17 cellular contexts compared by ENCODE assay signal in genomic region chr21:39656209-39656608, GRCh38. TPM values are rescaled to one million over a fixed set of nuclear protein-coding genes. Genes with fewer than 3 reads are reported as not detected.
DNase-seq lines count a peak whose midpoint lies in the region; ATAC-seq, FAIRE-seq and TF ChIP-seq lines count a peak whose summit lies in the region.
"Had no signal": no experiment of that assay in that cellular context is flagged by ENCODE, and none has a peak within 500 bp of the region (broad histone marks: within the 10 kb centered on the region; RNA-seq: fewer than 3 reads in every experiment).

No MANE protein-coding gene starts in this region.

- H3K9me3 ChIP-seq in heart right ventricle = peaks cover 0 to 25% (median 8%) of the 10 kb centered on the region in 11 donors
- H3K9me3 ChIP-seq in pancreas = no peaks in the 10 kb centered on the region
- H3K9me3 ChIP-seq in upper lobe of right lung = no peaks in the 10 kb centered on the region
- H3K9me3 ChIP-seq: Caco-2 had no signal

- DNase-seq in cardiac septum (ENCODE audit: low spot score) (peak; percentile 54), heart right ventricle (no peak), endothelial cell (ENCODE audit: low spot score) (no peak), pancreas (no peak), upper lobe of right lung (peak; percentile 41), kidney glomerular epithelial cell (lab: John Stamatoyannopoulos, UW) (no peak), NOMO-1 (lab: John Stamatoyannopoulos, UW; ENCODE audit: unreplicated experiment in 2 of 2) (no peak), NCI-H345 treated with DMSO at 0.1 percent for 48 hours (lab: John Stamatoyannopoulos, UW; ENCODE audit: unreplicated experiment) (no peak)
- DNase-seq: Caco-2; CD8-positive, alpha-beta memory T cell; DMS53; GF-D8; GM23248; H9 had no signal

- intact Hi-C loops in cardiac septum (cut with DNase I) = no loop called here
- intact Hi-C loops in heart right ventricle (cut with DNase I) = no loop called here
- intact Hi-C loops in pancreas (cut with DNase I) = no loop called here
- intact Hi-C loops in upper lobe of right lung (cut with DNase I) = no loop called here

- H3K9me3 Mint-ChIP-seq in endothelial cell (ENCODE audit: unreplicated experiment) = no peaks in the 10 kb centered on the region

- WGBS in heart right ventricle, 2 donors = 73 to 78% methylated on average over 8 of the region's 8 CpGs
- WGBS in pancreas, 2 donors = 81 to 88% methylated on average over 8 of the region's 8 CpGs

- peaks cover 45% of the 10 kb centered on the region for H3K36me3 Mint-ChIP-seq in endothelial cell (ENCODE audit: low read depth, unreplicated experiment)

- TF ChIP-seq CTCF in heart right ventricle (IDR thresholded peaks at IDR 0.05) (no peak), endothelial cell (IDR thresholded peaks at IDR 0.05; ENCODE audit: unreplicated experiment) (no peak), pancreas (IDR thresholded peaks at IDR 0.05) (no peak), upper lobe of right lung (IDR thresholded peaks at IDR 0.05) (no peak)

- H3K4me3 Mint-ChIP-seq in endothelial cell (ENCODE audit: unreplicated experiment) = peak overlapping the region; percentile 26
- H3K4me3 Mint-ChIP-seq: H9 had no signal

- H3K27ac ChIP-seq in heart right ventricle = no peak overlapping the region
- peak overlapping the region; percentile 36 to 75 (median 60) for H3K27ac ChIP-seq in pancreas
- H3K27ac ChIP-seq in upper lobe of right lung = no peak overlapping the region
- H3K27ac ChIP-seq: 22Rv1, BLaER1, GM23248 had no signal

- H3K4me3 ChIP-seq in heart right ventricle = no peak overlapping the region
- no peak overlapping the region for H3K4me3 ChIP-seq in pancreas
- no peak overlapping the region for H3K4me3 ChIP-seq in upper lobe of right lung
- H3K4me3 ChIP-seq: BLaER1, GM23248 had no signal

- peak overlapping the region; percentile 32 for H3K27ac Mint-ChIP-seq in endothelial cell (ENCODE audit: unreplicated experiment)
- H3K27ac Mint-ChIP-seq: CD8-positive, alpha-beta memory T cell had no signal

- no peaks in the 10 kb centered on the region for H3K36me3 ChIP-seq in heart right ventricle
- H3K36me3 ChIP-seq in pancreas = no peaks in the 10 kb centered on the region
- no peaks in the 10 kb centered on the region for H3K36me3 ChIP-seq in upper lobe of right lung
- H3K36me3 ChIP-seq: BLaER1 had no signal

- H3K27me3 ChIP-seq in heart right ventricle = no peaks in the 10 kb centered on the region
- H3K27me3 ChIP-seq in pancreas = no peaks in the 10 kb centered on the region
- H3K27me3 ChIP-seq in upper lobe of right lung = no peaks in the 10 kb centered on the region
- H3K27me3 ChIP-seq: BLaER1 had no signal

- FAIRE-seq in pancreas (lab: Jason Lieb, UNC) = no peak
- FAIRE-seq: GM19239 had no signal

- H3K4me1 Mint-ChIP-seq in endothelial cell (ENCODE audit: unreplicated experiment) = peaks cover 29% of the 10 kb centered on the region
- H3K4me1 Mint-ChIP-seq: CD8-positive, alpha-beta memory T cell had no signal

- H3K27me3 Mint-ChIP-seq in endothelial cell (ENCODE audit: unreplicated experiment) = peaks cover 3% of the 10 kb centered on the region

- H3K4me1 ChIP-seq in heart right ventricle (peaks cover 0 to 18% (median 14%) of the 10 kb centered on the region in 9 donors), pancreas (peaks cover 37 to 47% (median 39%) of the 10 kb centered on the region in 3 donors), upper lobe of right lung (no peaks in the 10 kb centered on the region)
- H3K4me1 ChIP-seq: BLaER1, Caco-2 had no signal

- ATAC-seq in heart right ventricle (no peak), pancreas (no peak), upper lobe of right lung (no peak)

RNA-seq across cellular contexts. Expression of gene B3GALT5, which starts 43.5 kb away (rescaled TPM):
- total RNA-seq in cardiac septum = 0.65 TPM
- total RNA-seq in heart right ventricle = under 1 TPM in 9 of 10 donors, not detected in 1; 0.02 to 0.81 (median 0.17) TPM
- polyA plus RNA-seq in heart right ventricle = under 1 TPM; under 0.01 TPM
- 7.3 TPM for total RNA-seq in endothelial cell (ENCODE audit: unreplicated experiment)
- total RNA-seq in pancreas = 1 to 10 TPM; 3.0 to 8.1 (median 4.7) TPM
- polyA plus RNA-seq in pancreas = 1 to 10 TPM; 2.0 to 2.6 TPM
- total RNA-seq in upper lobe of right lung = not detected
- total RNA-seq: CD8-positive, alpha-beta memory T cell; GM23248 had no signal
- polyA plus RNA-seq: CD8-positive, alpha-beta memory T cell; GM23248 had no signal

Comparison
In these comparisons a context has a peak if more than half of its experiments do, and no peak if none do; other contexts are left out.
1. DNase-seq: peak in cardiac septum (single experiment) and upper lobe of right lung (single experiment); none in heart right ventricle (0 of 2), endothelial cell (single experiment), pancreas (0 of 6), kidney glomerular epithelial cell (single experiment), NOMO-1 (0 of 2) and NCI-H345 treated with DMSO at 0.1 percent for 48 hours (single experiment).
2. H3K27ac ChIP-seq: peak in pancreas (4 of 4); none in heart right ventricle (0 of 10) and upper lobe of right lung (single experiment).